32 cellular contexts compared by ENCODE assay signal in the genomic region with DNA sequence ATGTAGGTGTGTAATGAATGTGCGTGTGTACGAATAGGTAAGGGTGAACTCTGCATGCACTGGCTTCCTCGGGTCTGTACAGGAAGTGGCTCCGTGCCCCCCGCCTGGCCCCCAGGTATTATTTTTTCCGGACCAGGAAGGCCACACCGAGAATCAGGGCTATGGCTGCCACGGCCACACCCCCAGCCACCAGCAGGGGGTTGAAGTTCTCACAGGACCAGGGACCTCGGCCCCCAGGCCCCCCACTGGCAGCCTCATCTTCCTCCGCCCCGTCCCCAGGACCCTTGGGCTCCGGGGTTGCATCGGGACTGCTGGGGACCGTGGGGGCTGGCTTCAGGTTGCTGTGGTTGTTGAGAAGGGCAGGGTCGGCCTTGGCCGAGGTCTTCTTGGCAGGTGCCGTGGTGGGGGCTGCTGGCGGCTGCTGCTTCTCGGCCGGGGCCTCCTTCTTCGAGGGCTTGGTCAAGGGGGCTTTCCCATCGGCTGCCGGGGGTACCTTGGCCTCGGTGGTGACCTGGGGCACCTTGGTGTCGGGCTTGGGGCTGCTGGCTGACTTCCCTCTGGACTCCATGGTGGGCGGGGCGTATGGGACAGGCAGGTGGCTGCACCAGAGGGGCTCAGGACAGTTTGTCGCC. TPM values are rescaled to one million over a fixed set of nuclear protein-coding genes. Genes with fewer than 3 reads are reported as not detected.
A peak's percentile ranks its signal among the peaks of the same experiment; 100 is the strongest.
DNase-seq lines count a peak whose midpoint lies in the region; ATAC-seq and TF ChIP-seq lines count a peak whose summit lies in the region.
"Had no signal": no experiment of that assay in that cellular context is flagged by ENCODE, and none has a peak within 500 bp of the region (broad histone marks: within the 10 kb centered on the region; RNA-seq: fewer than 3 reads in every experiment).

No MANE protein-coding gene starts in this region.

- peaks cover 5% of the 10 kb centered on the region for H3K36me3 Mint-ChIP-seq in activated naive CD8-positive, alpha-beta T cell treated with anti-CD3 and anti-CD28 coated beads for 36 hours
- H3K36me3 Mint-ChIP-seq in activated naive CD8-positive, alpha-beta T cell treated with anti-CD3 and anti-CD28 coated beads, Interleukin-2, amount 50 U/mL, for 24 hours (ENCODE audit: low read depth), result peaks cover 3% of the 10 kb centered on the region
- H3K36me3 Mint-ChIP-seq in stimulated activated naive B cell treated with anti-CD40 and anti-IgM and Interleukin-4, amounts not matched to agents 10 μg/mL and 1 μg/mL and 100 μg/mL, for 72 hours, result peaks cover 22 to 29% of the 10 kb centered on the region in 2 donors
- peaks cover 6% of the 10 kb centered on the region for H3K36me3 Mint-ChIP-seq in mesothelial cell of epicardium
- H3K36me3 Mint-ChIP-seq: natural killer cell treated with Interleukin-12 subunit alpha and Interleukin-12 subunit beta and Interleukin-15 and Interleukin-18, amount 100 ng/mL, for 72 hours had no signal

- no peaks in the 10 kb centered on the region for H3K27me3 ChIP-seq in Karpas-422 (ENCODE audit: low read length)
- H3K27me3 ChIP-seq: body of pancreas, MG63, ovary had no signal

- H3K27ac Mint-ChIP-seq in activated naive CD8-positive, alpha-beta T cell treated with anti-CD3 and anti-CD28 coated beads for 36 hours, result peak overlapping the region; percentile 54
- H3K27ac Mint-ChIP-seq in activated naive CD8-positive, alpha-beta T cell treated with anti-CD3 and anti-CD28 coated beads, Interleukin-2, amount 50 U/mL, for 24 hours, result no peak overlapping the region
- peak overlapping the region; percentile 82 for H3K27ac Mint-ChIP-seq in stimulated activated naive B cell treated with anti-CD40 and anti-IgM and Interleukin-4, amounts not matched to agents 10 μg/mL and 1 μg/mL and 100 μg/mL, for 72 hours
- no peak overlapping the region for H3K27ac Mint-ChIP-seq in mesothelial cell of epicardium
- H3K27ac Mint-ChIP-seq: activated B cell treated with CpG ODN at 0.5 μM for 24 hours; CD8-positive, alpha-beta T cell; natural killer cell treated with Interleukin-12 subunit alpha and Interleukin-12 subunit beta and Interleukin-15 and Interleukin-18, amount 100 ng/mL, for 72 hours; T-helper 1 cell treated with Interleukin-12 subunit alpha and Interleukin-12 subunit beta and Interleukin-4 antibody, amounts not matched to agents 30 μg/mL and 1 μg/mL, for 36 hours had no signal

- peak overlapping the region; percentile 90 for H3K9ac ChIP-seq in Karpas-422 (ENCODE audit: low read length)

- H3K9me2 ChIP-seq in Karpas-422 (replicated peaks; ENCODE audit: insufficient read depth, low read length), result no peaks in the 10 kb centered on the region

- H4K20me1 ChIP-seq in Karpas-422 (ENCODE audit: insufficient read depth, low read depth, low read length), result peaks cover 5% of the 10 kb centered on the region; the same call in 1 of the 2 replicates

- H3K27ac ChIP-seq in Karpas-422 (ENCODE audit: low read length), result peak overlapping the region; percentile 81
- H3K27ac ChIP-seq: body of pancreas, ovary had no signal

- H3K27me3 Mint-ChIP-seq in activated naive CD8-positive, alpha-beta T cell treated with anti-CD3 and anti-CD28 coated beads for 36 hours, result no peaks in the 10 kb centered on the region
- H3K27me3 Mint-ChIP-seq in activated naive CD8-positive, alpha-beta T cell treated with anti-CD3 and anti-CD28 coated beads, Interleukin-2, amount 50 U/mL, for 24 hours, result peaks cover 2% of the 10 kb centered on the region
- H3K27me3 Mint-ChIP-seq in stimulated activated naive B cell treated with anti-CD40 and anti-IgM and Interleukin-4, amounts not matched to agents 10 μg/mL and 1 μg/mL and 100 μg/mL, for 72 hours, result peaks cover 3 to 12% of the 10 kb centered on the region in 2 donors
- peaks cover 4% of the 10 kb centered on the region for H3K27me3 Mint-ChIP-seq in mesothelial cell of epicardium (ENCODE audit: low read depth)
- H3K27me3 Mint-ChIP-seq: natural killer cell treated with Interleukin-12 subunit alpha and Interleukin-12 subunit beta and Interleukin-15 and Interleukin-18, amount 100 ng/mL, for 72 hours had no signal

- no peak overlapping the region for H2AFZ ChIP-seq in Karpas-422 (ENCODE audit: low read length)

- peaks cover 18% of the 10 kb centered on the region for H3K79me2 ChIP-seq in Karpas-422 (ENCODE audit: low read length)

- H3K36me3 ChIP-seq in Karpas-422 (ENCODE audit: insufficient read depth, low read length), result 0 out of 2 replicates have a peak, but pooled peaks cover 6% of the 10 kb centered on the region
- H3K36me3 ChIP-seq: ovary had no signal

- no peak for DNase-seq in activated naive CD8-positive, alpha-beta T cell treated with anti-CD3 and anti-CD28 coated beads for 36 hours
- no peak for DNase-seq in activated naive CD8-positive, alpha-beta T cell treated with anti-CD3 and anti-CD28 coated beads, Interleukin-2, amount 50 U/mL, for 24 hours
- peak; percentile 66 for DNase-seq in Karpas-422
- no peak for DNase-seq in fibroblast of the aortic adventitia (ENCODE audit: low read depth)
- DNase-seq in stimulated activated naive B cell treated with anti-CD40 and anti-IgM and Interleukin-4, amounts not matched to agents 10 μg/mL and 1 μg/mL and 100 μg/mL, for 72 hours, result no peak
- no peak for DNase-seq in mesothelial cell of epicardium (ENCODE audit: low spot score in 2 of 2, unreplicated experiment in 2 of 2)
- DNase-seq in AG20443 (ENCODE audit: low spot score), result no peak
- DNase-seq in pons (ENCODE audit: low spot score), result no peak
- DNase-seq: activated B cell treated with CpG ODN at 0.5 μM for 24 hours; activated CD4-positive, alpha-beta T cell treated with anti-CD3 and anti-CD28 coated beads, Interleukin-2, amount 50 U/mL, for 4 hours; activated CD8-positive, alpha-beta memory T cell treated with anti-CD3 and anti-CD28 coated beads, Interleukin-2, amount 50 U/mL, for 4 hours; activated naive CD4-positive, alpha-beta T cell treated with Interleukin-2 at 50 U/mL for 16 hours; body of pancreas; CD8-positive, alpha-beta T cell; effector CD4-positive, alpha-beta T cell; hypothalamus; left cardiac atrium; MG63; mucosa of descending colon; NCI-H1105 treated with DMSO at 0.1 percent for 48 hours; NCI-H2029; NCI-H524 treated with DMSO at 0.1 percent for 48 hours; ovary; PC-3; retina; small intestine; stimulated activated naive CD4-positive, alpha-beta T cell had no signal

- H3K4me3 Mint-ChIP-seq in activated naive CD8-positive, alpha-beta T cell treated with anti-CD3 and anti-CD28 coated beads for 36 hours, result no peak overlapping the region
- no peak overlapping the region for H3K4me3 Mint-ChIP-seq in activated naive CD8-positive, alpha-beta T cell treated with anti-CD3 and anti-CD28 coated beads, Interleukin-2, amount 50 U/mL, for 24 hours
- no peak overlapping the region for H3K4me3 Mint-ChIP-seq in stimulated activated naive B cell treated with anti-CD40 and anti-IgM and Interleukin-4, amounts not matched to agents 10 μg/mL and 1 μg/mL and 100 μg/mL, for 72 hours
- no peak overlapping the region for H3K4me3 Mint-ChIP-seq in mesothelial cell of epicardium
- H3K4me3 Mint-ChIP-seq: activated B cell treated with CpG ODN at 0.5 μM for 24 hours; CD8-positive, alpha-beta T cell; natural killer cell treated with Interleukin-12 subunit alpha and Interleukin-12 subunit beta and Interleukin-15 and Interleukin-18, amount 100 ng/mL, for 72 hours had no signal

- H3K4me3 ChIP-seq in Karpas-422 (ENCODE audit: low read length) (peak overlapping the region; percentile 83), fibroblast of the aortic adventitia (ENCODE audit: low read depth, low read length) (no peak overlapping the region)
- H3K4me3 ChIP-seq: body of pancreas, lung, MG63, mucosa of descending colon, ovary had no signal

- H3K4me1 ChIP-seq in Karpas-422 (ENCODE audit: low read length), result peaks cover 51% of the 10 kb centered on the region

- H3K9me3 Mint-ChIP-seq in activated naive CD8-positive, alpha-beta T cell treated with anti-CD3 and anti-CD28 coated beads for 36 hours, result no peaks in the 10 kb centered on the region
- H3K9me3 Mint-ChIP-seq in activated naive CD8-positive, alpha-beta T cell treated with anti-CD3 and anti-CD28 coated beads, Interleukin-2, amount 50 U/mL, for 24 hours, result no peaks in the 10 kb centered on the region
- no peaks in the 10 kb centered on the region for H3K9me3 Mint-ChIP-seq in stimulated activated naive B cell treated with anti-CD40 and anti-IgM and Interleukin-4, amounts not matched to agents 10 μg/mL and 1 μg/mL and 100 μg/mL, for 72 hours
- no peaks in the 10 kb centered on the region for H3K9me3 Mint-ChIP-seq in mesothelial cell of epicardium
- H3K9me3 Mint-ChIP-seq: activated B cell treated with CpG ODN at 0.5 μM for 24 hours; CD8-positive, alpha-beta T cell; natural killer cell treated with Interleukin-12 subunit alpha and Interleukin-12 subunit beta and Interleukin-15 and Interleukin-18, amount 100 ng/mL, for 72 hours; T-helper 1 cell treated with Interleukin-12 subunit alpha and Interleukin-12 subunit beta and Interleukin-4 antibody, amounts not matched to agents 30 μg/mL and 1 μg/mL, for 36 hours had no signal

- TF ChIP-seq CTCF in fibroblast of the aortic adventitia (IDR thresholded peaks at IDR 0.05; ENCODE audit: insufficient read depth, low read length) (peak; percentile 9), mesothelial cell of epicardium (IDR thresholded peaks at IDR 0.05; ENCODE audit: unreplicated experiment) (no peak)

- ATAC-seq in activated naive CD8-positive, alpha-beta T cell treated with anti-CD3 and anti-CD28 coated beads, Interleukin-2, amount 50 U/mL, for 24 hours, result no peak
- no peak for ATAC-seq in stimulated activated naive B cell treated with anti-CD40 and anti-IgM and Interleukin-4, amounts not matched to agents 10 μg/mL and 1 μg/mL and 100 μg/mL, for 72 hours (replicated peaks)
- ATAC-seq: body of pancreas; CD8-positive, alpha-beta T cell; left cardiac atrium; mucosa of descending colon; natural killer cell treated with Interleukin-12 subunit alpha and Interleukin-12 subunit beta and Interleukin-15 and Interleukin-18, amount 100 ng/mL, for 72 hours; PC-3 had no signal

- H3K4me2 ChIP-seq in Karpas-422 (ENCODE audit: low read depth, low read length, poor library complexity, severe bottlenecking), result peak overlapping the region; percentile 86

- no peaks in the 10 kb centered on the region for H3K9me3 ChIP-seq in Karpas-422 (ENCODE audit: low read length)
- H3K9me3 ChIP-seq: body of pancreas, MG63, mucosa of descending colon, ovary had no signal

- H3K4me1 Mint-ChIP-seq in activated naive CD8-positive, alpha-beta T cell treated with anti-CD3 and anti-CD28 coated beads for 36 hours, result peaks cover 10% of the 10 kb centered on the region
- H3K4me1 Mint-ChIP-seq in activated naive CD8-positive, alpha-beta T cell treated with anti-CD3 and anti-CD28 coated beads, Interleukin-2, amount 50 U/mL, for 24 hours, result peaks cover 5% of the 10 kb centered on the region
- peaks cover 2 to 24% of the 10 kb centered on the region in 2 donors for H3K4me1 Mint-ChIP-seq in stimulated activated naive B cell treated with anti-CD40 and anti-IgM and Interleukin-4, amounts not matched to agents 10 μg/mL and 1 μg/mL and 100 μg/mL, for 72 hours
- peaks cover 8% of the 10 kb centered on the region for H3K4me1 Mint-ChIP-seq in mesothelial cell of epicardium

RNA-seq across cellular contexts. Expression of a gene that starts 1.8 kb away (rescaled TPM):
- 1 to 10 TPM in 1 of 2 experiments, under 1 TPM in 1; 0.94 to 1.0 TPM for total RNA-seq in activated naive CD8-positive, alpha-beta T cell treated with anti-CD3 and anti-CD28 coated beads for 36 hours
- 19.8 and 50.0 TPM in 2 replicates for total RNA-seq in Karpas-422 (2014; rRNA removed; shearing (Covaris generic); ENCODE audit: low replicate concordance)
- total RNA-seq in fibroblast of the aortic adventitia (ENCODE audit: low replicate concordance), result 0.65 and 1.2 TPM in 2 replicates
- total RNA-seq in mesothelial cell of epicardium, result not detected in 3 replicates
- total RNA-seq: A172; CD8-positive, alpha-beta T cell; HT-29; PC-3 had no signal

RNA-seq across cellular contexts. Expression of a gene that starts 10.0 kb away (rescaled TPM):
- total RNA-seq in activated naive CD8-positive, alpha-beta T cell treated with anti-CD3 and anti-CD28 coated beads for 36 hours, result 10 to 100 TPM; 54.4 to 56.5 TPM
- total RNA-seq in Karpas-422 (2014; rRNA removed; shearing (Covaris generic); ENCODE audit: low replicate concordance), result 9.3 and 23.4 TPM in 2 replicates
- total RNA-seq in fibroblast of the aortic adventitia (ENCODE audit: low replicate concordance) (16.7 and 17.6 TPM in 2 replicates), mesothelial cell of epicardium (34.3 to 37.2 TPM (median 35.7 TPM) in 3 replicates)

RNA-seq across cellular contexts. Expression of a gene that starts 10.8 kb away (rescaled TPM):
- 10 to 100 TPM; 47.7 to 51.9 TPM for total RNA-seq in activated naive CD8-positive, alpha-beta T cell treated with anti-CD3 and anti-CD28 coated beads for 36 hours
- 43.6 and 61.0 TPM in 2 replicates for total RNA-seq in Karpas-422 (2014; rRNA removed; shearing (Covaris generic); ENCODE audit: low replicate concordance)
- total RNA-seq in fibroblast of the aortic adventitia (ENCODE audit: low replicate concordance) (40.6 and 53.4 TPM in 2 replicates), mesothelial cell of epicardium (81.1 to 91.2 TPM (median 83.9 TPM) in 3 replicates)

RNA-seq across cellular contexts. Expression of a gene that starts 16.9 kb away (rescaled TPM):
- total RNA-seq in activated naive CD8-positive, alpha-beta T cell treated with anti-CD3 and anti-CD28 coated beads for 36 hours, result 10 to 100 TPM; 29.4 to 30.5 TPM
- 26.2 and 26.6 TPM in 2 replicates for total RNA-seq in Karpas-422 (2014; rRNA removed; shearing (Covaris generic); ENCODE audit: low replicate concordance)
- total RNA-seq in fibroblast of the aortic adventitia (ENCODE audit: low replicate concordance), result 6.3 and 8.8 TPM in 2 replicates
- 40.1 to 43.7 TPM (median 43.1 TPM) in 3 replicates for total RNA-seq in mesothelial cell of epicardium

RNA-seq across cellular contexts. Expression of a gene that starts 21.6 kb away (rescaled TPM):
- total RNA-seq in activated naive CD8-positive, alpha-beta T cell treated with anti-CD3 and anti-CD28 coated beads for 36 hours, result 1,000 to 10,000 TPM; 3,139 to 3,274 TPM
- total RNA-seq in Karpas-422 (2014; rRNA removed; shearing (Covaris generic); ENCODE audit: low replicate concordance), result 774 and 1,042 TPM in 2 replicates
- total RNA-seq in fibroblast of the aortic adventitia (ENCODE audit: low replicate concordance) (99.4 and 841 TPM in 2 replicates), mesothelial cell of epicardium (1,651 to 1,738 TPM (median 1,657 TPM) in 3 replicates)

Comparison
In these comparisons a context has a peak if more than half of its experiments do, and no peak if none do; other contexts are left out.
1. H3K27ac Mint-ChIP-seq: peak in activated naive CD8-positive, alpha-beta T cell treated with anti-CD3 and anti-CD28 coated beads for 36 hours (single experiment) and stimulated activated naive B cell treated with anti-CD40 and anti-IgM and Interleukin-4, amounts not matched to agents 10 μg/mL and 1 μg/mL and 100 μg/mL, for 72 hours (single experiment); none in activated naive CD8-positive, alpha-beta T cell treated with anti-CD3 and anti-CD28 coated beads, Interleukin-2, amount 50 U/mL, for 24 hours (single experiment) and mesothelial cell of epicardium (single experiment).